In genomic region chr3:101685870-101686307, GRCh38 we compare ENCODE assay signal across 8 cellular contexts. TPM values are rescaled to one million over a fixed set of nuclear protein-coding genes. Genes with fewer than 3 reads are reported as not detected.
DNase-seq lines count a peak whose midpoint lies in the region; ATAC-seq, FAIRE-seq and TF ChIP-seq lines count a peak whose summit lies in the region.

No MANE protein-coding gene starts in this region.

- FAIRE-seq in RCC 7860 (lab: Jason Lieb, UNC) = no peak

- TF ChIP-seq RAD21 in HCT116 (IDR thresholded peaks at IDR 0.05; ENCODE audit: low read depth) = no peak

- peaks cover 56% of the 10 kb centered on the region for H3K79me2 ChIP-seq in HCT116 (ENCODE audit: insufficient read depth, low read length)

- in situ Hi-C loops in gastrocnemius medialis (cut with MboI; ENCODE audit: low sequenced_read_pairs in 4 of 4) = loop anchor here in 2 of 4 donors (5.0 to 10.0 kb wide), 3 partner anchors 89 to 121 kb away; partner anchors contain the start of genes NXPE3 (in 1 of the 2), PCNP (in 1 of the 2) and TRMT10C (in 1 of the 2)

- H3K4me1 ChIP-seq in BLaER1 (peaks cover 37% of the 10 kb centered on the region), HCT116 (ENCODE audit: control insufficient read depth in 1 of 2, insufficient read depth in 2 of 2, low read length in 2 of 2) (peaks cover 9 to 19% of the 10 kb centered on the region in 2 experiments; a peak in 3 of 4 replicates), cardiac muscle cell (ENCODE audit: low read depth) (peaks cover 10% of the 10 kb centered on the region), gastrocnemius medialis (peaks cover 26 to 36% of the 10 kb centered on the region in 2 donors)

- H2AFZ ChIP-seq in HCT116 (ENCODE audit: low read depth, low read length, poor library complexity, severe bottlenecking) = no peak overlapping the region

- H3K9me2 ChIP-seq in HCT116 (ENCODE audit: insufficient read depth) = no peaks in the 10 kb centered on the region

- CTCF ChIA-PET in HCT116 (lab: Charles Lee) = interaction anchor here (1.0 kb wide), 1 partner anchor 10 kb away, joined by 4 read pairs; no protein-coding TSS in a partner anchor

- H3K4me2 ChIP-seq in BLaER1 (peak overlapping the region; percentile 95), HCT116 (ENCODE audit: low read length) (peak overlapping the region; percentile 81)

- no TSS peak for BruUV-seq in HCT116 (replicated peaks; lab: Mats Ljungman, UMichigan)

- ATAC-seq in HCT116 (peak; percentile 11), gastrocnemius medialis (peak; percentile 9 to 10)

- peak overlapping the region; percentile 97 for H3K4me3 ChIP-seq in BLaER1
- H3K4me3 ChIP-seq in HCT116 (replicated peaks in 1 of 2; ENCODE audit: low read depth in 1 of 2, low read length in 2 of 2) = peak overlapping the region; percentile 80 to 89
- peak overlapping the region; percentile 94 for H3K4me3 ChIP-seq in cardiac muscle cell
- peak overlapping the region; percentile 74 to 93 (median 85) for H3K4me3 ChIP-seq in gastrocnemius medialis

- POLR2A ChIA-PET in HCT116 (lab: Charles Lee) = interaction anchor here (1.1 to 3.8 kb wide), 3 partner anchors 9 to 20 kb away, joined by 3 to 45 read pairs (median 4); partner anchors contain the start of gene ZBTB11

- H3K27ac ChIP-seq in BLaER1 = peak overlapping the region; percentile 97
- peak overlapping the region; percentile 80 for H3K27ac ChIP-seq in HCT116 (ENCODE audit: low read depth, low read length)
- H3K27ac ChIP-seq in VCaP = peak overlapping the region; percentile 90
- peak overlapping the region; percentile 97 for H3K27ac ChIP-seq in cardiac muscle cell
- H3K27ac ChIP-seq in gastrocnemius medialis = peak overlapping the region; percentile 93 to 97 (median 96)

- RAD21 ChIA-PET in HCT116 (lab: Charles Lee; ENCODE audit: low non-redundant PET in 1 of 2, low total read pairs in 2 of 2, uncharacterized antibody in 2 of 2, unreplicated experiment in 2 of 2) = no interaction called here

- TF ChIP-seq CTCF in HCT116 (IDR thresholded peaks at IDR 0.05 in 2 of 3, conservative IDR thresholded peaks at IDR 0.05 in 1 of 3; ENCODE audit: borderline replicate concordance in 1 of 3, insufficient read depth in 1 of 3, low read depth in 2 of 3, low read length in 2 of 3) (no peak), VCaP (conservative IDR thresholded peaks at IDR 0.05) (no peak), cardiac muscle cell (IDR thresholded peaks at IDR 0.05; ENCODE audit: low read depth, low read length) (no peak), gastrocnemius medialis (IDR thresholded peaks at IDR 0.05 in 4 of 5, conservative IDR thresholded peaks at IDR 0.05 in 1 of 5) (no peak)

- H3K36me3 ChIP-seq in BLaER1 (peaks cover 49% of the 10 kb centered on the region), HCT116 (ENCODE audit: control insufficient read depth in 1 of 2, insufficient read depth in 2 of 2, low read length in 2 of 2) (peaks cover 34 to 51% of the 10 kb centered on the region in 2 experiments), cardiac muscle cell (peaks cover 46% of the 10 kb centered on the region), gastrocnemius medialis (peaks cover 2 to 43% of the 10 kb centered on the region in 2 donors)

- DNase-seq in HCT116 (ENCODE audit: low read depth, low spot score) (no peak), cardiac muscle cell (ENCODE audit: low read depth in 1 of 2, low spot score in 1 of 2) (no peak), gastrocnemius medialis (no peak), RCC 7860 (ENCODE audit: low spot score) (no peak), NCI-H2227 treated with DMSO at 0.1 percent for 48 hours (lab: John Stamatoyannopoulos, UW) (no peak), NCI-H2029 treated with DMSO at 0.1 percent for 48 hours (lab: John Stamatoyannopoulos, UW) (no peak)

- H3K27me3 ChIP-seq in BLaER1 (no peaks in the 10 kb centered on the region), HCT116 (ENCODE audit: insufficient read depth, low read length) (no peaks in the 10 kb centered on the region), cardiac muscle cell (no peaks in the 10 kb centered on the region), gastrocnemius medialis (no peaks in the 10 kb centered on the region)

- H3K9me3 ChIP-seq in BLaER1 = no peaks in the 10 kb centered on the region
- H3K9me3 ChIP-seq in HCT116 (ENCODE audit: control insufficient read depth in 1 of 2, insufficient read depth in 1 of 2, low read depth in 1 of 2, low read length in 2 of 2) = no peaks in the 10 kb centered on the region
- no peaks in the 10 kb centered on the region for H3K9me3 ChIP-seq in cardiac muscle cell (ENCODE audit: low read depth)
- H3K9me3 ChIP-seq in gastrocnemius medialis = no peaks in the 10 kb centered on the region

- H4K20me1 ChIP-seq in BLaER1 (peaks cover 52% of the 10 kb centered on the region), HCT116 (ENCODE audit: insufficient read depth) (peaks cover 31% of the 10 kb centered on the region)

- peak overlapping the region; percentile 99 for H3K9ac ChIP-seq in BLaER1
- peak overlapping the region; percentile 94 for H3K9ac ChIP-seq in HCT116 (ENCODE audit: low read length)

- TF ChIP-seq POLR2A in HCT116 (IDR thresholded peaks at IDR 0.05; ENCODE audit: borderline replicate concordance, extremely low read depth, insufficient read depth, insufficient read length) (peak; percentile 33), gastrocnemius medialis (IDR thresholded peaks at IDR 0.05) (no peak)

- intact Hi-C loops in HCT116 (cut with micrococcal nuclease) (loop anchor here (1.0 kb wide), 1 partner anchor 9 kb away; the partner anchor contains the start of gene ZBTB11), gastrocnemius medialis (cut with DNase I; ENCODE audit: low total_unique reads) (loop anchor here (1.0 to 5.0 kb wide), 5 partner anchors 9 to 979 kb away; partner anchors contain the start of genes CEP97, NFKBIZ, NXPE3 and TFG)

TF ChIP-seq in HCT116, 20 proteins besides CTCF, POLR2A, EP300 and RAD21:
- no peak for TF ChIP-seq SP1 (IDR thresholded peaks at IDR 0.05; ENCODE audit: low read depth)
- TF ChIP-seq, protein P1, sequence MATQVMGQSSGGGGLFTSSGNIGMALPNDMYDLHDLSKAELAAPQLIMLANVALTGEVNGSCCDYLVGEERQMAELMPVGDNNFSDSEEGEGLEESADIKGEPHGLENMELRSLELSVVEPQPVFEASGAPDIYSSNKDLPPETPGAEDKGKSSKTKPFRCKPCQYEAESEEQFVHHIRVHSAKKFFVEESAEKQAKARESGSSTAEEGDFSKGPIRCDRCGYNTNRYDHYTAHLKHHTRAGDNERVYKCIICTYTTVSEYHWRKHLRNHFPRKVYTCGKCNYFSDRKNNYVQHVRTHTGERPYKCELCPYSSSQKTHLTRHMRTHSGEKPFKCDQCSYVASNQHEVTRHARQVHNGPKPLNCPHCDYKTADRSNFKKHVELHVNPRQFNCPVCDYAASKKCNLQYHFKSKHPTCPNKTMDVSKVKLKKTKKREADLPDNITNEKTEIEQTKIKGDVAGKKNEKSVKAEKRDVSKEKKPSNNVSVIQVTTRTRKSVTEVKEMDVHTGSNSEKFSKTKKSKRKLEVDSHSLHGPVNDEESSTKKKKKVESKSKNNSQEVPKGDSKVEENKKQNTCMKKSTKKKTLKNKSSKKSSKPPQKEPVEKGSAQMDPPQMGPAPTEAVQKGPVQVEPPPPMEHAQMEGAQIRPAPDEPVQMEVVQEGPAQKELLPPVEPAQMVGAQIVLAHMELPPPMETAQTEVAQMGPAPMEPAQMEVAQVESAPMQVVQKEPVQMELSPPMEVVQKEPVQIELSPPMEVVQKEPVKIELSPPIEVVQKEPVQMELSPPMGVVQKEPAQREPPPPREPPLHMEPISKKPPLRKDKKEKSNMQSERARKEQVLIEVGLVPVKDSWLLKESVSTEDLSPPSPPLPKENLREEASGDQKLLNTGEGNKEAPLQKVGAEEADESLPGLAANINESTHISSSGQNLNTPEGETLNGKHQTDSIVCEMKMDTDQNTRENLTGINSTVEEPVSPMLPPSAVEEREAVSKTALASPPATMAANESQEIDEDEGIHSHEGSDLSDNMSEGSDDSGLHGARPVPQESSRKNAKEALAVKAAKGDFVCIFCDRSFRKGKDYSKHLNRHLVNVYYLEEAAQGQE (IDR thresholded peaks at IDR 0.05; ENCODE audit: low read depth) = no peak
- TF ChIP-seq TCF7L2 (IDR thresholded peaks at IDR 0.05; ENCODE audit: borderline replicate concordance, extremely low read depth, insufficient read depth, insufficient read length) = no peak
- no peak for TF ChIP-seq JUND (IDR thresholded peaks at IDR 0.05)

RNA-seq across cellular contexts. Expression of gene RPL24, which starts 0.6 kb away (rescaled TPM):
- total RNA-seq in HCT116 (2021; ENCODE audit: unreplicated experiment) (1,397 TPM), cardiac muscle cell (1,120 and 1,418 TPM in 2 replicates), gastrocnemius medialis (1,000 to 10,000 TPM; 1,085 to 1,329 (median 1,254) TPM)
- 839 and 1,049 TPM in 2 replicates for polyA plus RNA-seq in HCT116 (2012)
- polyA plus RNA-seq in cardiac muscle cell = 557 and 617 TPM in 2 replicates

RNA-seq across cellular contexts. Expression of gene ZBTB11, which starts 9.0 kb away (rescaled TPM):
- total RNA-seq in HCT116 (2021; ENCODE audit: unreplicated experiment) = 20.4 TPM
- 7.2 and 7.5 TPM in 2 replicates for polyA plus RNA-seq in HCT116 (2012)
- 9.0 and 15.8 TPM in 2 replicates for total RNA-seq in cardiac muscle cell
- 7.3 and 8.7 TPM in 2 replicates for polyA plus RNA-seq in cardiac muscle cell
- 10 to 100 TPM; 14.6 to 20.9 (median 16.1) TPM for total RNA-seq in gastrocnemius medialis

RNA-seq across cellular contexts. Expression of gene CEP97, which starts 38.5 kb away (rescaled TPM):
- 15.7 TPM for total RNA-seq in HCT116 (2021; ENCODE audit: unreplicated experiment)
- 1.9 and 3.7 TPM in 2 replicates for polyA plus RNA-seq in HCT116 (2012)
- 11.8 and 20.4 TPM in 2 replicates for total RNA-seq in cardiac muscle cell
- polyA plus RNA-seq in cardiac muscle cell = 3.4 and 7.7 TPM in 2 replicates
- 10 to 100 TPM in 3 of 4 donors, 1 to 10 TPM in 1; 8.3 to 20.0 (median 13.2) TPM for total RNA-seq in gastrocnemius medialis
